12 cellular contexts compared by ENCODE assay signal in genomic region chr12:55982319-55982936, GRCh38. TPM values are rescaled to one million over a fixed set of nuclear protein-coding genes. Genes with fewer than 3 reads are reported as not detected.
DNase-seq lines count a peak whose midpoint lies in the region; ATAC-seq and TF ChIP-seq lines count a peak whose summit lies in the region.
"Had no signal": no experiment of that assay in that cellular context is flagged by ENCODE, and none has a peak within 500 bp of the region (broad histone marks: within the 10 kb centered on the region; RNA-seq: fewer than 3 reads in every experiment).

No MANE protein-coding gene starts in this region.

- CTCF ChIA-PET in CD4-positive, alpha-beta T cell (lab: Charles Lee) = interaction anchor here (4.7 kb wide), 1 partner anchor 13 kb away, joined by 20 read pairs; no protein-coding TSS in a partner anchor

- TF ChIP-seq CTCF in CD4-positive, alpha-beta T cell (IDR thresholded peaks at IDR 0.05) = no peak
- TF ChIP-seq CTCF in esophagus squamous epithelium (IDR thresholded peaks at IDR 0.05) = no peak

- H3K36me3 ChIP-seq in esophagus squamous epithelium = peaks cover 11 to 79% (median 21%) of the 10 kb centered on the region in 3 donors

- DNase-seq in glomerular visceral epithelial cell (ENCODE audit: extremely low spot score) (peak; percentile 57), esophagus squamous epithelium (lab: John Stamatoyannopoulos, UW) (no peak), HuH-7.5 (ENCODE audit: low spot score) (no peak), T-helper 9 cell (no peak)
- no peak for DNase-seq in CD4-positive, alpha-beta T cell
- DNase-seq: GOT3; NCI-H1092 treated with DMSO at 0.1 percent for 48 hours; stimulated activated CD4-positive, alpha-beta T cell treated with anti-CD3 and anti-CD28 coated beads, Interleukin-4, amount 100 ng/mL, for 24 hours had no signal

- ATAC-seq in GM18499 (IDR thresholded peaks at IDR 0.05; ENCODE audit: insufficient read depth, unreplicated experiment) (peak; percentile 90), GM21529 (IDR thresholded peaks at IDR 0.05; ENCODE audit: unreplicated experiment) (peak; percentile 89), HG03469 (IDR thresholded peaks at IDR 0.05; ENCODE audit: unreplicated experiment) (peak; percentile 87)
- ATAC-seq in CD4-positive, alpha-beta T cell (ENCODE audit: poor library complexity) = no peak

- TF ChIP-seq POLR2A in esophagus squamous epithelium (IDR thresholded peaks at IDR 0.05) = no peak

- H3K4me3 Mint-ChIP-seq in CD4-positive, alpha-beta T cell = no peak overlapping the region

- no peaks in the 10 kb centered on the region for H3K27me3 ChIP-seq in CD4-positive, alpha-beta T cell (ENCODE audit: control insufficient read depth, insufficient read depth, low read length)
- H3K27me3 ChIP-seq in esophagus squamous epithelium = no peaks in the 10 kb centered on the region
- H3K27me3 ChIP-seq: cardiac muscle cell had no signal

- no peaks in the 10 kb centered on the region for H3K27me3 Mint-ChIP-seq in CD4-positive, alpha-beta T cell

- H3K36me3 Mint-ChIP-seq in CD4-positive, alpha-beta T cell (ENCODE audit: low read depth) = peaks cover 66% of the 10 kb centered on the region

- no peak overlapping the region for H3K27ac ChIP-seq in CD4-positive, alpha-beta T cell (ENCODE audit: low read depth, low read length)
- H3K27ac ChIP-seq in esophagus squamous epithelium = no peak overlapping the region
- H3K27ac ChIP-seq: cardiac muscle cell had no signal

- H3K9me3 Mint-ChIP-seq in CD4-positive, alpha-beta T cell = no peaks in the 10 kb centered on the region

- no peak overlapping the region for H3K4me3 ChIP-seq in esophagus squamous epithelium
- H3K4me3 ChIP-seq: cardiac muscle cell had no signal

- peaks cover 30% of the 10 kb centered on the region for H3K4me1 Mint-ChIP-seq in CD4-positive, alpha-beta T cell (ENCODE audit: low read depth)

- H3K9me3 ChIP-seq in CD4-positive, alpha-beta T cell (ENCODE audit: control insufficient read depth, low read length) = no peaks in the 10 kb centered on the region
- no peaks in the 10 kb centered on the region for H3K9me3 ChIP-seq in esophagus squamous epithelium

- POLR2A ChIA-PET in CD4-positive, alpha-beta T cell (lab: Charles Lee) = interaction anchor here (1.2 to 1.7 kb wide), 2 partner anchors 9 to 15 kb away, joined by 3 to 10 read pairs; partner anchors contain the start of gene RAB5B

- 69 to 71% methylated on average over 3 of the region's 3 CpGs for WGBS in esophagus squamous epithelium, 2 donors

- H3K27ac Mint-ChIP-seq in CD4-positive, alpha-beta T cell = no peak overlapping the region

- H3K4me1 ChIP-seq in esophagus squamous epithelium = peaks cover 0 to 30% (median 20%) of the 10 kb centered on the region in 3 donors

- intact Hi-C loops in CD4-positive, alpha-beta T cell (cut with DNase I, micrococcal nuclease) = no loop called here
- intact Hi-C loops in esophagus squamous epithelium (cut with DNase I) = no loop called here

RNA-seq across cellular contexts. Expression of gene RAB5B, which starts 8.6 kb away (rescaled TPM):
- 10 to 100 TPM; 21.6 to 27.4 TPM for total RNA-seq in CD4-positive, alpha-beta T cell
- 10 to 100 TPM; 78.2 to 94.2 (median 86.4) TPM for total RNA-seq in esophagus squamous epithelium

RNA-seq across cellular contexts. Expression of gene SUOX, which starts 14.6 kb away (rescaled TPM):
- 1 to 10 TPM in 1 of 2 experiments, under 1 TPM in 1; 0.82 to 1.2 TPM for total RNA-seq in CD4-positive, alpha-beta T cell
- total RNA-seq in esophagus squamous epithelium = 10 to 100 TPM; 16.0 to 30.0 (median 18.5) TPM

RNA-seq across cellular contexts. Expression of gene CDK2, which starts 15.8 kb away (rescaled TPM):
- total RNA-seq in CD4-positive, alpha-beta T cell = 10 to 100 TPM; 15.8 to 16.0 TPM
- 10 to 100 TPM; 11.1 to 22.6 (median 17.0) TPM for total RNA-seq in esophagus squamous epithelium

RNA-seq across cellular contexts. Expression of gene PMEL, which starts 16.6 kb away (rescaled TPM):
- not detected for total RNA-seq in CD4-positive, alpha-beta T cell
- 1 to 10 TPM in 1 of 4 donors, under 1 TPM in 3; 0.48 to 3.4 (median 0.67) TPM for total RNA-seq in esophagus squamous epithelium

RNA-seq across cellular contexts. Expression of gene IKZF4, which starts 38.4 kb away (rescaled TPM):
- total RNA-seq in CD4-positive, alpha-beta T cell = 1 to 10 TPM; 2.5 to 5.0 TPM
- total RNA-seq in esophagus squamous epithelium = 1 to 10 TPM; 1.2 to 2.0 (median 1.9) TPM

Comparison
In these comparisons a context has a peak if more than half of its experiments do, and no peak if none do; other contexts are left out.
1. RNA of gene SUOX, which starts 14.6 kb away (total RNA-seq): 16.0 to 30.0 TPM in esophagus squamous epithelium; 0.82 to 1.2 TPM in CD4-positive, alpha-beta T cell; every median in the first group is over 4 times any median in the second.